7 cellular contexts compared by ENCODE assay signal in genomic region chrX:73827406-73827805, GRCh38. TPM values are rescaled to one million over a fixed set of nuclear protein-coding genes. Genes with fewer than 3 reads are reported as not detected.
"Had no signal": no experiment of that assay in that cellular context is flagged by ENCODE, and none has a peak within 500 bp of the region (broad histone marks: within the 10 kb centered on the region; RNA-seq: fewer than 3 reads in every experiment).

No MANE protein-coding gene starts in this region.

- H3K27ac ChIP-seq: HL-60 had no signal

- H3K4me3 ChIP-seq: K562 had no signal

- ATAC-seq: HepG2, K562 had no signal

- H3K4me3 Mint-ChIP-seq: IgD-negative memory B cell had no signal

- H3K9me3 Mint-ChIP-seq: IgD-negative memory B cell had no signal

- DNase-seq: IMR-90, KBM-7 had no signal

- H3K27me3 Mint-ChIP-seq: IgD-negative memory B cell had no signal

RNA-seq across cellular contexts. Expression of gene XIST, which starts 25.1 kb away (rescaled TPM):
- total RNA-seq: HT1080 had no signal
